8 cellular contexts compared by ENCODE assay signal in the genomic region with DNA sequence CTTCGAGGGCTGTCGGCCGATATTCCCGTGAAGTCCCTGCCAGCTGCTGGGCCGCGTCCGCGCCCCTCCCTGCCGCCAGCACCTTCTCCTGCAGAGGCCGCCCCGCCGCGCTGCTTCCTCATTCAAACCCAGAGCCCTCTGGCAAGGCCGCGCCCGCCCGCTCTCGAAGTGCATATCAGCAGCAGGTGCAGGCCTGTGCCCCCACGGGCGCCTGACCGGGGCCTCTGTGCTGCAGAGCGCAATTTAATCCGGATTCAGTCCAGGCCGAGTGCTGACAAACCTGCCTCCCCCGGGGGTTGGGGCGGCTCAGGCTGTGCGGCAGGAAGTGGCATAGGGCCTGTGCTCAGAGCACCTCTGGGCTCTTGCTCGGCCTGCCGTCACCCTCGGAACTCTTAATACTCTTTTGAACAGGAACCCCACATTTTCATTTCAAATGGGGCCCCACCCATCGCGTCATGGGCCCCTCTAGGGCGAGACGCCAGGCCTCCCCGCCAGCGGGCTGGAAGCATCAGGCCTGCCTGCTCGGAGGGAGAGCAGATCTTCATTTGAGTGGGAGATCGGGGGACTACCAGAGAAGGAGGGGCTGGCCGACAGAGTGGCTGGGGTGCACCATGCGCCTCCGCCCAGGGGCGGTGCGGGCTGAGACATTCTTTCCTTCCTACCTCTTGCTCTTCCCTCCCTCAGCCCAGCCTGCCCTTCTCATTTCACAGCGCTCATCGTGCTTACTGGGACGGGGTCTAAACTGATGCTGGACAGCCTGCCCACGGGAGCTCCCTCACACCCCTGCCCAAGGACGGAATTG.
A peak's percentile ranks its signal among the peaks of the same experiment; 100 is the strongest.
DNase-seq lines count a peak whose midpoint lies in the region; ATAC-seq and TF ChIP-seq lines count a peak whose summit lies in the region.

No MANE protein-coding gene starts in this region.

- peak; percentile 20 for TF ChIP-seq POLR2A in GM18526 (IDR thresholded peaks at IDR 0.05; ENCODE audit: extremely low read depth, insufficient read length)

- peak; percentile 72 for ATAC-seq in HG03025 (IDR thresholded peaks at IDR 0.05; ENCODE audit: low FRiP score, unreplicated experiment)
- peak; percentile 91 for ATAC-seq in esophagus mucosa
- ATAC-seq in HG03280 (IDR thresholded peaks at IDR 0.05; ENCODE audit: unreplicated experiment): no peak

- DNase-seq in activated CD4-positive, alpha-beta T cell treated with anti-CD3 and anti-CD28 coated beads, Interleukin-2, amount 50 U/mL, for 1 hour: peak; percentile 50
- DNase-seq in stimulated activated CD4-positive, alpha-beta T cell treated with anti-CD3 and anti-CD28 coated beads, TNF-alpha, amount 100 ng/mL, for 24 hours (ENCODE audit: low read depth in 3 of 3): peak; percentile 11 to 47 (median 25)
- DNase-seq in SKM-1 (lab: John Stamatoyannopoulos, UW; ENCODE audit: unreplicated experiment) (no peak), DMS153 (lab: John Stamatoyannopoulos, UW) (no peak)

Comparison
In these comparisons a context has a peak if more than half of its experiments do, and no peak if none do; other contexts are left out.
1. DNase-seq: peak in activated CD4-positive, alpha-beta T cell treated with anti-CD3 and anti-CD28 coated beads, Interleukin-2, amount 50 U/mL, for 1 hour (single experiment) and stimulated activated CD4-positive, alpha-beta T cell treated with anti-CD3 and anti-CD28 coated beads, TNF-alpha, amount 100 ng/mL, for 24 hours (3 of 3); none in SKM-1 (single experiment) and DMS153 (single experiment).